ENCODE assay signal across 25 cellular contexts in the genomic region with DNA sequence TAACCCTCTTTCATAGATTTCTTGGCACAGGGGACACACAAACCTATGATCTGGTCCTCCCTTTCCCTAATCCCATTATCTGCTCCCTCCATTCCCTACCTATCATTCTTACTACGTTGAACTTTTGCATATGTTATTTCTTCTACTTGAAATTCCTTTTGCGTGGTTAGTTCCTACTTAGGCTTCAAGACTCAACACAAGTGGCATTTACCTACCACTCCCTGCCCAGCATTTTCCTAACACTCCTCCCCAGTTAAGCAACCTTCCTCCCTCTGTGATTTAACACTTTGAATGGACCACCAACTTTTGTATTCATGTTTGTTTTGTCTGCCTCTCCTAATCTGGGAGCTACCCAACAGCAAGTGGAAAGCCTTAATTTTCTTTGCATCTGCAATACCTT.
"Had no signal": no experiment of that assay in that cellular context is flagged by ENCODE, and none has a peak within 500 bp of the region (broad histone marks: within the 10 kb centered on the region; RNA-seq: fewer than 3 reads in every experiment).

No MANE protein-coding gene starts in this region.

- H3K4me3 ChIP-seq: ascending aorta, breast epithelium, cardiac muscle cell, colonic mucosa had no signal

- H3K27me3 ChIP-seq: ascending aorta, breast epithelium, cardiac muscle cell, colonic mucosa had no signal

- H3K4me1 ChIP-seq: ascending aorta, breast epithelium, colonic mucosa had no signal

- DNase-seq: activated CD4-positive, alpha-beta memory T cell treated with anti-CD3 and anti-CD28 coated beads for 36 hours; activated CD4-positive, alpha-beta T cell treated with anti-CD3 and anti-CD28 coated beads for 36 hours; activated CD4-positive, alpha-beta T cell treated with anti-CD3 and anti-CD28 coated beads, Interleukin-2, amount 10 ng/mL, durations not matched to agents 24 days and 14 days; activated CD4-positive, CD25-positive, alpha-beta regulatory T cell; activated CD4-positive, CD25-positive, alpha-beta regulatory T cell treated with anti-CD3 and anti-CD28 coated beads, Interleukin-2, amount 50 U/mL, for 72 hours; activated CD8-positive, alpha-beta memory T cell treated with anti-CD3 and anti-CD28 coated beads, Interleukin-2, amount 10 ng/mL, durations not matched to agents 7 days and 5 days; activated CD8-positive, alpha-beta memory T cell treated with anti-CD3 and anti-CD28 coated beads, Interleukin-2, amount 50 U/mL, for 4 hours; activated CD8-positive, alpha-beta T cell treated with anti-CD3 and anti-CD28 coated beads, Interleukin-2, amount 10 ng/mL, durations not matched to agents 7 days and 5 days; activated effector memory CD4-positive, alpha-beta T cell treated with anti-CD3 and anti-CD28 coated beads, Interleukin-2, amount 50 U/mL, for 16 hours; activated naive CD4-positive, alpha-beta T cell treated with anti-CD3 and anti-CD28 coated beads for 36 hours; activated naive CD8-positive, alpha-beta T cell treated with anti-CD3 and anti-CD28 coated beads for 36 hours; activated naive CD8-positive, alpha-beta T cell treated with anti-CD3 and anti-CD28 coated beads, Interleukin-2, amount 50 U/mL, for 24 hours; activated T-cell treated with anti-CD3 and anti-CD28 coated beads, Interleukin-2, amount 50 U/mL, for 1 hour; activated T-cell treated with anti-CD3 and anti-CD28 coated beads, Interleukin-2, amount 50 U/mL, for 48 hours; central memory CD4-positive, alpha-beta T cell; cerebellar nuclear complex; colonic mucosa; effector CD8-positive, alpha-beta T cell; foreskin fibroblast; head of caudate nucleus; T-helper 2 cell had no signal

- ATAC-seq: activated CD4-positive, alpha-beta T cell treated with anti-CD3 and anti-CD28 coated beads for 36 hours; activated CD8-positive, alpha-beta memory T cell treated with anti-CD3 and anti-CD28 coated beads, Interleukin-2, amount 10 ng/mL, durations not matched to agents 7 days and 5 days; activated CD8-positive, alpha-beta T cell treated with anti-CD3 and anti-CD28 coated beads, Interleukin-2, amount 10 ng/mL, durations not matched to agents 7 days and 5 days; activated naive CD8-positive, alpha-beta T cell treated with anti-CD3 and anti-CD28 coated beads, Interleukin-2, amount 50 U/mL, for 24 hours; esophagus mucosa had no signal

- H3K36me3 ChIP-seq: ascending aorta, breast epithelium, cardiac muscle cell, colonic mucosa had no signal

- H3K27ac ChIP-seq: ascending aorta, breast epithelium, cardiac muscle cell, colonic mucosa had no signal

- H3K9me3 ChIP-seq: ascending aorta, breast epithelium, colonic mucosa had no signal
